In the genomic region with DNA sequence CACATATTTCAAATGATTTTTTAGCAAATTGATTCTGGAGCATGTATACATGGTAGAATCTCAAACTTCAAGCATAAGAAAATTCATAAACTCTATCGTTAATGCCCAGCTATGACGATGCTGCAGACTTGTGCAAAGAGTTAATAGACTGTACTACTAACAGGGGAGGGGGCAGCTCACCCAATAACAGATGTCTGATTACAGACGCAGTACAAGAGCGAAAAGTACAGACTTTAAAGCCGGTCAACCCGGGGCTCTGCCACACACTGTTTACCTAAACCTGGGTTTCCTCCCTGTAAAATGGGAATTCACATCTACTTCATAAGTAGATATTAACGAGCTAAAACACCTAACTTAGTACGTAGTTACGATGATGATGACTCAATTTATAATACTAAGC, we compare ENCODE assay signal across 8 cellular contexts. TPM values are rescaled to one million over a fixed set of nuclear protein-coding genes. Genes with fewer than 3 reads are reported as not detected.
DNase-seq lines count a peak whose midpoint lies in the region; ATAC-seq and TF ChIP-seq lines count a peak whose summit lies in the region.

No MANE protein-coding gene starts in this region.

- TF ChIP-seq CTCF in C4-2B (conservative IDR thresholded peaks at IDR 0.05) (no peak), coronary artery (IDR thresholded peaks at IDR 0.05) (no peak)

- peaks cover 5% of the 10 kb centered on the region for H3K36me3 Mint-ChIP-seq in natural killer cell treated with Interleukin-12 subunit alpha and Interleukin-12 subunit beta and Interleukin-15 and Interleukin-18, amount 100 ng/mL, for 72 hours

- H3K9me3 ChIP-seq in MG63 = no peaks in the 10 kb centered on the region

- H3K27ac Mint-ChIP-seq in natural killer cell treated with Interleukin-12 subunit alpha and Interleukin-12 subunit beta and Interleukin-15 and Interleukin-18, amount 100 ng/mL, for 72 hours = peak overlapping the region; percentile 96

- no peaks in the 10 kb centered on the region for H3K36me3 ChIP-seq in MG63

- peak overlapping the region; percentile 86 for H3K4me3 ChIP-seq in MG63
- peak overlapping the region; percentile 81 for H3K4me3 ChIP-seq in coronary artery

- H3K4me3 Mint-ChIP-seq in natural killer cell treated with Interleukin-12 subunit alpha and Interleukin-12 subunit beta and Interleukin-15 and Interleukin-18, amount 100 ng/mL, for 72 hours = peak overlapping the region; percentile 100

- no peaks in the 10 kb centered on the region for H3K27me3 ChIP-seq in MG63

- H3K9me3 Mint-ChIP-seq in natural killer cell treated with Interleukin-12 subunit alpha and Interleukin-12 subunit beta and Interleukin-15 and Interleukin-18, amount 100 ng/mL, for 72 hours = no peaks in the 10 kb centered on the region

- peaks cover 20 to 30% of the 10 kb centered on the region in 2 donors for H3K4me1 Mint-ChIP-seq in natural killer cell treated with Interleukin-12 subunit alpha and Interleukin-12 subunit beta and Interleukin-15 and Interleukin-18, amount 100 ng/mL, for 72 hours (ENCODE audit: low read depth in 2 of 2)

- H3K27me3 Mint-ChIP-seq in natural killer cell treated with Interleukin-12 subunit alpha and Interleukin-12 subunit beta and Interleukin-15 and Interleukin-18, amount 100 ng/mL, for 72 hours = no peaks in the 10 kb centered on the region

- ATAC-seq in natural killer cell treated with Interleukin-12 subunit alpha and Interleukin-12 subunit beta and Interleukin-15 and Interleukin-18, amount 100 ng/mL, for 72 hours = no peak
- ATAC-seq in HG03565 (IDR thresholded peaks at IDR 0.05; ENCODE audit: unreplicated experiment) (no peak), GM19035 (IDR thresholded peaks at IDR 0.05; ENCODE audit: unreplicated experiment) (no peak)

- H3K27ac ChIP-seq in C4-2B (peak overlapping the region; percentile 88), coronary artery (peak overlapping the region in 1 of 2 donors; percentile 93)

- DNase-seq in MG63 = no peak
- no peak for DNase-seq in coronary artery (ENCODE audit: low spot score)
- no peak for DNase-seq in natural killer cell treated with Interleukin-12 subunit alpha and Interleukin-12 subunit beta and Interleukin-15 and Interleukin-18, amount 100 ng/mL, for 72 hours (ENCODE audit: low spot score)
- no peak for DNase-seq in mucosa of gallbladder (ENCODE audit: low spot score)
- no peak for DNase-seq in SHP77 treated with DMSO at 0.1 percent for 48 hours (lab: John Stamatoyannopoulos, UW)

RNA-seq across cellular contexts. Expression of gene TRIM23, which starts 0.7 kb away (rescaled TPM):
- total RNA-seq in MG63 (2014; rRNA removed; shearing (Covaris generic); ENCODE audit: low replicate concordance) = 4.3 and 17.9 TPM in 2 replicates
- total RNA-seq in natural killer cell treated with Interleukin-12 subunit alpha and Interleukin-12 subunit beta and Interleukin-15 and Interleukin-18, amount 100 ng/mL, for 72 hours = 10 to 100 TPM in 1 of 2 donors, 1 to 10 TPM in 1; 9.6 to 10.3 TPM
- total RNA-seq in mucosa of gallbladder = 15.7 TPM

RNA-seq across cellular contexts. Expression of gene SHLD3, which starts 1.3 kb away (rescaled TPM):
- 2.2 and 4.7 TPM in 2 replicates for total RNA-seq in MG63 (2014; rRNA removed; shearing (Covaris generic); ENCODE audit: low replicate concordance)
- total RNA-seq in natural killer cell treated with Interleukin-12 subunit alpha and Interleukin-12 subunit beta and Interleukin-15 and Interleukin-18, amount 100 ng/mL, for 72 hours = 1 to 10 TPM; 3.2 to 7.1 TPM
- 3.1 TPM for total RNA-seq in mucosa of gallbladder

RNA-seq across cellular contexts. Expression of gene TRAPPC13, which starts 1.3 kb away (rescaled TPM):
- total RNA-seq in MG63 (2014; rRNA removed; shearing (Covaris generic); ENCODE audit: low replicate concordance) = 14.7 and 18.8 TPM in 2 replicates
- 10 to 100 TPM; 27.4 to 28.2 TPM for total RNA-seq in natural killer cell treated with Interleukin-12 subunit alpha and Interleukin-12 subunit beta and Interleukin-15 and Interleukin-18, amount 100 ng/mL, for 72 hours
- 18.2 TPM for total RNA-seq in mucosa of gallbladder
